Comparison of ENCODE assay signal across 9 cellular contexts in the genomic region with DNA sequence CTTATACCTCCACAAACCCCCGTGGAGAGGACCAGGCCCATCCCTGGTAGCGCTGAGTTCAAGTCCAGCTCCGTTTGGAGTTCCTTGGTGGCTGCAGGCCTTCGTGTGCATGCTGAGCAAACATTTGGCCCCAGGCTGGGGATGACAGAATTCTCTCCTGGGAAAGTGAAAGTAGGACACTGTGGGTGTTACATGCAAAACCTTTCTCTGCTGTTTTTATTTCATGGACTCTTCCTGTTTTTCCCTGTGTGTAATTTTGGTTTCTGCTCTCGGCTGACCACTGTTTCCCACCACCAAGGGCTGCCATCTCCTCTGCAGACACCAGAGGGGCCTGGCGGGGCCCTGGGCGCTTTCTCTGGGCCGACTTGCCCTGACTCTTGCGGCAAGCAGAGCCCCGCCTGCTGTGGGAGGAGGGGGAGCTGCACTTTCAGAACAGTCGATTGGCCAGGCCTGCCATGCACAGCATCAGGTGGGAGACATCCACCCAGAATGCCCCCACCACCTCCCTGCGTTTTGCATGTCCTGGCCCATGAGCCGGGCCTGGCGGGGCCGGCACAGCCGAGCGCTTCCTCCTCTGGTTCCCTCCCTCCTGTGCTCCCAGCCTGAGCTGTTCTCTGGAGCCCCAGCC.
DNase-seq lines count a peak whose midpoint lies in the region; ATAC-seq, FAIRE-seq and TF ChIP-seq lines count a peak whose summit lies in the region.
"Had no signal": no experiment of that assay in that cellular context is flagged by ENCODE, and none has a peak within 500 bp of the region (broad histone marks: within the 10 kb centered on the region; RNA-seq: fewer than 3 reads in every experiment).

No MANE protein-coding gene starts in this region.

- TF ChIP-seq CTCF in AG09319 (IDR thresholded peaks at IDR 0.05; ENCODE audit: low read depth, low read length) (peak; percentile 42), fibroblast of the aortic adventitia (IDR thresholded peaks at IDR 0.05; ENCODE audit: insufficient read depth, low read length) (peak; percentile 67)

- DNase-seq in AG09319 (ENCODE audit: extremely low read depth, low read depth) = no peak
- DNase-seq in GM19240 (ENCODE audit: insufficient read length, low spot score) = peak; percentile 47
- DNase-seq in activated CD8-positive, alpha-beta memory T cell treated with anti-CD3 and anti-CD28 coated beads, Interleukin-2, amount 50 U/mL, for 48 hours = peak; percentile 70
- DNase-seq in fibroblast of the aortic adventitia (ENCODE audit: low read depth) = peak; percentile 62
- peak; percentile 61 for DNase-seq in occipital lobe (lab: John Stamatoyannopoulos, UW)
- peak; percentile 57 for DNase-seq in urothelium cell line (ENCODE audit: low spot score)
- no peak for DNase-seq in frontal cortex (ENCODE audit: low spot score in 2 of 2)

- no peak for FAIRE-seq in urothelium cell line (lab: Jason Lieb, UNC)
- FAIRE-seq in frontal cortex (lab: Jason Lieb, UNC) = no peak

- peak overlapping the region; percentile 33 for H3K4me3 ChIP-seq in fibroblast of the aortic adventitia (ENCODE audit: low read depth, low read length)

- peak; percentile 46 for ATAC-seq in HG03378 (IDR thresholded peaks at IDR 0.05; ENCODE audit: unreplicated experiment)
- ATAC-seq: HCT116 had no signal

Comparison
In these comparisons a context has a peak if more than half of its experiments do, and no peak if none do; other contexts are left out.
1. DNase-seq: peak in GM19240 (single experiment), activated CD8-positive, alpha-beta memory T cell treated with anti-CD3 and anti-CD28 coated beads, Interleukin-2, amount 50 U/mL, for 48 hours (single experiment), fibroblast of the aortic adventitia (single experiment), occipital lobe (single experiment) and urothelium cell line (single experiment); none in AG09319 (single experiment) and frontal cortex (0 of 2).